Comparison of ENCODE assay signal across 13 cellular contexts in the genomic region with DNA sequence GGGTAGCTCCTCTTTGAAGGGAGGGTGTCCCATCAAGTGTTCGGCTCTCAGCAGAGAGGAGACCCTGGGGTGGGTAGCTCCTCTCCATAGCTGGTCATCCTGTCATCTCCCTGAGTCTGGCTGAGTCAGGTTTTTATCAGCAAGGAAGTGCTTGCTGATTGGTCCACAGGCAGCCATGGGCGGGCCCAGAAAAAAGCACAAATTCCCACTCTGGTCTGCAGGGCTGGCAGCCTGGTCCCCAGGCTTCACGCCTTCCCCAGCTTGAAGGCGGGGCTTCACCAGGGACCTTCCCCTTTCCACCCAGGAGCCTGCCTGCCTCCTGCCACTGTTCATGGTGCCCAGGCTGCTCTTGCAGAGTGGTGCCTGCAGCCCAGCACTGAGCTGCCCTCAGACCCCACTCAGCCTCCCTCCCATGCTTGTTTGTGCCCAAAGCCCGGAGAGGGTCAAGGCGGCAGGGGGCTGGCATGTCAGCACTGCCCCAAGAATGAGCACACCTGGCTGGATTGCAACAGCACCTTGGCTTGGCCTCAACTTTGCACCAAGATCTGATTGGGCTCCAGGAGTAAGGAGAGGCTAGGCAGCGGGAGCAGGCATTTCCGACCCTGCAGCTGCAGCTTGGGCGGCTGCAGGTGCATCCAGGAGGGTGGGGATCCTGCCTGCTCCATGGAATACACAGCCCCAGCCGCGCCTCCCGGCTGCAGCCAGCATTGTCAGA. TPM values are rescaled to one million over a fixed set of nuclear protein-coding genes. Genes with fewer than 3 reads are reported as not detected.
A peak's percentile ranks its signal among the peaks of the same experiment; 100 is the strongest.
DNase-seq lines count a peak whose midpoint lies in the region; ATAC-seq and TF ChIP-seq lines count a peak whose summit lies in the region.
"Had no signal": no experiment of that assay in that cellular context is flagged by ENCODE, and none has a peak within 500 bp of the region (broad histone marks: within the 10 kb centered on the region; RNA-seq: fewer than 3 reads in every experiment).

No MANE protein-coding gene starts in this region.

- no peak overlapping the region for H3K4me3 Mint-ChIP-seq in activated CD4-positive, alpha-beta T cell treated with anti-CD3 and anti-CD28 coated beads, Interleukin-2, amount 10 ng/mL, durations not matched to agents 24 days and 14 days
- H3K4me3 Mint-ChIP-seq in activated CD4-positive, alpha-beta T cell treated with anti-CD3 and anti-CD28 coated beads for 36 hours: no peak overlapping the region
- no peak overlapping the region for H3K4me3 Mint-ChIP-seq in stimulated activated memory B cell treated with anti-CD40 and anti-IgM and Interleukin-4, amounts not matched to agents 10 μg/mL and 1 μg/mL and 100 μg/mL, for 72 hours
- H3K4me3 Mint-ChIP-seq: brain, T-helper 17 cell had no signal

- no peaks in the 10 kb centered on the region for H3K4me1 Mint-ChIP-seq in activated CD4-positive, alpha-beta T cell treated with anti-CD3 and anti-CD28 coated beads, Interleukin-2, amount 10 ng/mL, durations not matched to agents 24 days and 14 days
- H3K4me1 Mint-ChIP-seq in activated CD4-positive, alpha-beta T cell treated with anti-CD3 and anti-CD28 coated beads for 36 hours: no peaks in the 10 kb centered on the region
- no peaks in the 10 kb centered on the region for H3K4me1 Mint-ChIP-seq in stimulated activated memory B cell treated with anti-CD40 and anti-IgM and Interleukin-4, amounts not matched to agents 10 μg/mL and 1 μg/mL and 100 μg/mL, for 72 hours
- H3K4me1 Mint-ChIP-seq: T-helper 17 cell had no signal

- H3K36me3 ChIP-seq in Panc1 (ENCODE audit: control insufficient read depth, insufficient read depth, low read length): no peaks in the 10 kb centered on the region

- no peaks in the 10 kb centered on the region for H3K9me3 Mint-ChIP-seq in activated CD4-positive, alpha-beta T cell treated with anti-CD3 and anti-CD28 coated beads, Interleukin-2, amount 10 ng/mL, durations not matched to agents 24 days and 14 days
- no peaks in the 10 kb centered on the region for H3K9me3 Mint-ChIP-seq in activated CD4-positive, alpha-beta T cell treated with anti-CD3 and anti-CD28 coated beads for 36 hours (ENCODE audit: low read depth)
- no peaks in the 10 kb centered on the region for H3K9me3 Mint-ChIP-seq in stimulated activated memory B cell treated with anti-CD40 and anti-IgM and Interleukin-4, amounts not matched to agents 10 μg/mL and 1 μg/mL and 100 μg/mL, for 72 hours
- H3K9me3 Mint-ChIP-seq: brain had no signal

- no peaks in the 10 kb centered on the region for H3K27me3 Mint-ChIP-seq in activated CD4-positive, alpha-beta T cell treated with anti-CD3 and anti-CD28 coated beads, Interleukin-2, amount 10 ng/mL, durations not matched to agents 24 days and 14 days
- no peaks in the 10 kb centered on the region for H3K27me3 Mint-ChIP-seq in activated CD4-positive, alpha-beta T cell treated with anti-CD3 and anti-CD28 coated beads for 36 hours
- H3K27me3 Mint-ChIP-seq in stimulated activated memory B cell treated with anti-CD40 and anti-IgM and Interleukin-4, amounts not matched to agents 10 μg/mL and 1 μg/mL and 100 μg/mL, for 72 hours: no peaks in the 10 kb centered on the region
- H3K27me3 Mint-ChIP-seq: brain, T-helper 17 cell had no signal

- POLR2A ChIA-PET in activated CD4-positive, alpha-beta T cell treated with anti-CD3 and anti-CD28 coated beads for 36 hours (lab: Charles Lee): no interaction called here
- POLR2A ChIA-PET in Panc1 (lab: Charles Lee): interaction anchor here (0.6 kb wide), 1 partner anchor 11 kb away, joined by 11 read pairs; no protein-coding TSS in a partner anchor

- no peak overlapping the region for H3K27ac Mint-ChIP-seq in activated CD4-positive, alpha-beta T cell treated with anti-CD3 and anti-CD28 coated beads, Interleukin-2, amount 10 ng/mL, durations not matched to agents 24 days and 14 days
- no peak overlapping the region for H3K27ac Mint-ChIP-seq in activated CD4-positive, alpha-beta T cell treated with anti-CD3 and anti-CD28 coated beads for 36 hours
- H3K27ac Mint-ChIP-seq in stimulated activated memory B cell treated with anti-CD40 and anti-IgM and Interleukin-4, amounts not matched to agents 10 μg/mL and 1 μg/mL and 100 μg/mL, for 72 hours: no peak overlapping the region
- H3K27ac Mint-ChIP-seq: brain, T-helper 17 cell had no signal

- peak; percentile 54 for DNase-seq in activated CD4-positive, alpha-beta T cell treated with anti-CD3 and anti-CD28 coated beads, Interleukin-2, amount 10 ng/mL, durations not matched to agents 24 days and 14 days
- DNase-seq in activated CD4-positive, alpha-beta T cell treated with anti-CD3 and anti-CD28 coated beads for 36 hours: no peak
- DNase-seq in Panc1 (ENCODE audit: low read depth, low spot score) (no peak), germinal center (ENCODE audit: low spot score) (peak; percentile 60), DMS153 treated with DMSO at 0.1 percent for 48 hours (lab: John Stamatoyannopoulos, UW; ENCODE audit: unreplicated experiment) (no peak), GM19240 (ENCODE audit: insufficient read length, low spot score) (no peak), NCI-H510A treated with DMSO at 0.1 percent for 48 hours (lab: John Stamatoyannopoulos, UW) (no peak)
- DNase-seq: activated CD4-positive, alpha-beta T cell treated with anti-CD3 and anti-CD28 coated beads, Interleukin-2, amount 50 U/mL, for 48 hours; mesenchymal stem cell; T-helper 17 cell had no signal

- H3K4me3 ChIP-seq in Panc1 (ENCODE audit: low read depth in 2 of 2, low read length in 2 of 2): no peak overlapping the region
- H3K4me3 ChIP-seq: skin epidermis had no signal

- no TSS peak for BruUV-seq in Panc1 (replicated peaks; lab: Mats Ljungman, UMichigan)

- no peak for ATAC-seq in activated CD4-positive, alpha-beta T cell treated with anti-CD3 and anti-CD28 coated beads for 36 hours
- ATAC-seq in Panc1: peak; percentile 72
- ATAC-seq in stimulated activated memory B cell treated with anti-CD40 and anti-IgM and Interleukin-4, amounts not matched to agents 10 μg/mL and 1 μg/mL and 100 μg/mL, for 72 hours: peak; percentile 31
- ATAC-seq: T-helper 17 cell had no signal

- CTCF ChIA-PET in activated CD4-positive, alpha-beta T cell treated with anti-CD3 and anti-CD28 coated beads for 36 hours (lab: Charles Lee): interaction anchor here (0.8 kb wide), 2 partner anchors 339 to 965 kb away, joined by 3 to 4 read pairs; no protein-coding TSS in a partner anchor
- CTCF ChIA-PET in Panc1 (lab: Charles Lee): interaction anchor here (0.6 kb wide), 1 partner anchor 274 kb away, joined by 3 read pairs; no protein-coding TSS in a partner anchor

- H3K27me3 ChIP-seq in Panc1 (ENCODE audit: control insufficient read depth, insufficient read depth, low read length): no peaks in the 10 kb centered on the region

- no peak for TF ChIP-seq CTCF in Panc1 (IDR thresholded peaks at IDR 0.05)

- no peaks in the 10 kb centered on the region for H3K9me3 ChIP-seq in Panc1 (ENCODE audit: control insufficient read depth, insufficient read depth, low read depth, low read length)

- H3K27ac ChIP-seq in Panc1 (ENCODE audit: low read length): no peak overlapping the region
- H3K27ac ChIP-seq: skin epidermis had no signal

- no peaks in the 10 kb centered on the region for H3K36me3 Mint-ChIP-seq in activated CD4-positive, alpha-beta T cell treated with anti-CD3 and anti-CD28 coated beads, Interleukin-2, amount 10 ng/mL, durations not matched to agents 24 days and 14 days (ENCODE audit: low read depth)
- H3K36me3 Mint-ChIP-seq in activated CD4-positive, alpha-beta T cell treated with anti-CD3 and anti-CD28 coated beads for 36 hours (ENCODE audit: low read depth): peaks cover 2% of the 10 kb centered on the region
- peaks cover 5% of the 10 kb centered on the region for H3K36me3 Mint-ChIP-seq in stimulated activated memory B cell treated with anti-CD40 and anti-IgM and Interleukin-4, amounts not matched to agents 10 μg/mL and 1 μg/mL and 100 μg/mL, for 72 hours
- H3K36me3 Mint-ChIP-seq: brain had no signal

- intact Hi-C loops in activated CD4-positive, alpha-beta T cell treated with anti-CD3 and anti-CD28 coated beads, Interleukin-2, amount 10 ng/mL, durations not matched to agents 24 days and 14 days (cut with micrococcal nuclease): no loop called here
- intact Hi-C loops in activated CD4-positive, alpha-beta T cell treated with anti-CD3 and anti-CD28 coated beads for 36 hours (cut with DNase I, micrococcal nuclease): no loop called here
- intact Hi-C loops in Panc1 (cut with micrococcal nuclease; ENCODE audit: unreplicated experiment): no loop called here

- in situ Hi-C loops in Panc1 (cut with HindIII; ENCODE audit: low pct_unique_long_range_greater_than_20kb, low sequenced_read_pairs): no loop called here

- no peaks in the 10 kb centered on the region for H3K4me1 ChIP-seq in Panc1 (ENCODE audit: control insufficient read depth, insufficient read depth, low read length)

RNA-seq across cellular contexts. Expression of gene WDR89, which starts 21.9 kb away (rescaled TPM):
- 32.6 and 33.1 TPM in 2 replicates for total RNA-seq in activated CD4-positive, alpha-beta T cell treated with anti-CD3 and anti-CD28 coated beads, Interleukin-2, amount 10 ng/mL, durations not matched to agents 24 days and 14 days
- total RNA-seq in activated CD4-positive, alpha-beta T cell treated with anti-CD3 and anti-CD28 coated beads for 36 hours: 10 to 100 TPM; 13.9 to 27.2 TPM
- 13.0 TPM for total RNA-seq in Panc1 (2021; ENCODE audit: unreplicated experiment)
- 4.5 TPM for polyA plus RNA-seq in Panc1 (2012; ENCODE audit: insufficient read length)

Comparison
In these comparisons a context has a peak if more than half of its experiments do, and no peak if none do; other contexts are left out.
1. DNase-seq: peak in activated CD4-positive, alpha-beta T cell treated with anti-CD3 and anti-CD28 coated beads, Interleukin-2, amount 10 ng/mL, durations not matched to agents 24 days and 14 days (single experiment) and germinal center (single experiment); none in activated CD4-positive, alpha-beta T cell treated with anti-CD3 and anti-CD28 coated beads for 36 hours (single experiment), Panc1 (single experiment), DMS153 treated with DMSO at 0.1 percent for 48 hours (single experiment), GM19240 (single experiment) and NCI-H510A treated with DMSO at 0.1 percent for 48 hours (single experiment).